In genomic region chr5:89287964-89288363, GRCh38 we compare ENCODE assay signal across 29 cellular contexts.
"Had no signal": no experiment of that assay in that cellular context is flagged by ENCODE, and none has a peak within 500 bp of the region (broad histone marks: within the 10 kb centered on the region; RNA-seq: fewer than 3 reads in every experiment).

No MANE protein-coding gene starts in this region.

- H3K27ac ChIP-seq: neural progenitor cell, ovary, parathyroid adenoma, psoas muscle, right lobe of liver, sigmoid colon, suprapubic skin, testis, tibial artery, transverse colon, upper lobe of right lung, uterus had no signal

- H3K4me1 Mint-ChIP-seq: natural killer cell; neural progenitor cell; stimulated activated naive CD8-positive, alpha-beta T cell treated with anti-CD3 and anti-CD28 coated beads, Interleukin-15, amount 100 ng/mL, for 72 hours had no signal

- H3K27me3 Mint-ChIP-seq: progenitor cell of endocrine pancreas; stimulated activated memory B cell treated with anti-CD40 and anti-IgM and Interleukin-4, amounts not matched to agents 10 μg/mL and 1 μg/mL and 100 μg/mL, for 72 hours; stimulated activated naive CD8-positive, alpha-beta T cell treated with anti-CD3 and anti-CD28 coated beads, Interleukin-15, amount 100 ng/mL, for 72 hours; type B pancreatic cell had no signal

- H3K36me3 Mint-ChIP-seq: natural killer cell; neural progenitor cell; stimulated activated memory B cell treated with anti-CD40 and anti-IgM and Interleukin-4, amounts not matched to agents 10 μg/mL and 1 μg/mL and 100 μg/mL, for 72 hours; type B pancreatic cell had no signal

- H3K4me2 ChIP-seq: neural progenitor cell had no signal

- DNase-seq: natural killer cell; occipital lobe; ovary; posterior cingulate gyrus; psoas muscle; right cardiac atrium; right lobe of liver; sigmoid colon; small intestine; stimulated activated CD4-positive, alpha-beta T cell treated with anti-CD3 and anti-CD28 coated beads, Interleukin-15, amount 100 ng/mL, for 24 hours; stimulated activated CD4-positive, alpha-beta T cell treated with anti-CD3 and anti-CD28 coated beads, Interleukin-4, amount 100 ng/mL, for 1 hour; stimulated activated CD4-positive, alpha-beta T cell treated with anti-CD3 and anti-CD28 coated beads, Interleukin-4, amount 100 ng/mL, for 4 hours; stimulated activated CD8-positive, alpha-beta memory T cell treated with anti-CD3 and anti-CD28 coated beads, Interleukin-4, amount 100 ng/mL, for 48 hours; stimulated activated naive CD4-positive, alpha-beta T cell; stimulated activated naive CD8-positive, alpha-beta T cell treated with anti-CD3 and anti-CD28 coated beads, Interleukin-15, amount 100 ng/mL, for 72 hours; stimulated activated naive CD8-positive, alpha-beta T cell treated with anti-CD3 and anti-CD28 coated beads, Interleukin-15, Interleukin-2, amounts not matched to agents 100 U/mL and 50 U/mL, for 24 hours; substantia nigra; testis; tibial artery; transverse colon; upper lobe of right lung; uterus had no signal

- H3K4me3 ChIP-seq: neural progenitor cell, ovary, psoas muscle, right lobe of liver, sigmoid colon, suprapubic skin, testis, tibial artery, transverse colon, upper lobe of right lung, uterus had no signal

- H3K9ac ChIP-seq: neural progenitor cell, parathyroid adenoma had no signal

- H3K4me3 Mint-ChIP-seq: natural killer cell; nephron; neural progenitor cell; stimulated activated memory B cell treated with anti-CD40 and anti-IgM and Interleukin-4, amounts not matched to agents 10 μg/mL and 1 μg/mL and 100 μg/mL, for 72 hours; stimulated activated naive CD8-positive, alpha-beta T cell treated with anti-CD3 and anti-CD28 coated beads, Interleukin-15, amount 100 ng/mL, for 72 hours; type B pancreatic cell had no signal

- FAIRE-seq: small intestine had no signal

- H3K9me3 ChIP-seq: ovary, psoas muscle, right lobe of liver, sigmoid colon, suprapubic skin, testis, tibial artery, transverse colon, upper lobe of right lung, uterus had no signal

- ATAC-seq: natural killer cell; psoas muscle; right cardiac atrium; right lobe of liver; stimulated activated memory B cell treated with anti-CD40 and anti-IgM and Interleukin-4, amounts not matched to agents 10 μg/mL and 1 μg/mL and 100 μg/mL, for 72 hours; stimulated activated naive CD8-positive, alpha-beta T cell treated with anti-CD3 and anti-CD28 coated beads, Interleukin-15, amount 100 ng/mL, for 72 hours; stimulated activated naive CD8-positive, alpha-beta T cell treated with anti-CD3 and anti-CD28 coated beads, Interleukin-15, Interleukin-2, amounts not matched to agents 100 U/mL and 50 U/mL, for 24 hours; upper lobe of right lung had no signal

- H3K9me3 Mint-ChIP-seq: natural killer cell; nephron; neural progenitor cell; stimulated activated memory B cell treated with anti-CD40 and anti-IgM and Interleukin-4, amounts not matched to agents 10 μg/mL and 1 μg/mL and 100 μg/mL, for 72 hours; type B pancreatic cell had no signal

- H3K27ac Mint-ChIP-seq: natural killer cell; nephron; neural progenitor cell; progenitor cell of endocrine pancreas; stimulated activated naive CD8-positive, alpha-beta T cell treated with anti-CD3 and anti-CD28 coated beads, Interleukin-15, amount 100 ng/mL, for 72 hours; type B pancreatic cell had no signal

- H2AFZ ChIP-seq: neural progenitor cell, parathyroid adenoma had no signal

- H3K27me3 ChIP-seq: neural progenitor cell, ovary, right lobe of liver, sigmoid colon, suprapubic skin, testis, tibial artery, transverse colon, upper lobe of right lung, uterus had no signal

- H3K36me3 ChIP-seq: neural progenitor cell, ovary, right lobe of liver, sigmoid colon, suprapubic skin, tibial artery, transverse colon, upper lobe of right lung, uterus had no signal

- H3K4me1 ChIP-seq: neural progenitor cell, parathyroid adenoma, right lobe of liver, suprapubic skin, testis, tibial artery, transverse colon, upper lobe of right lung, uterus had no signal

- H3K79me2 ChIP-seq: parathyroid adenoma had no signal
